Comparison of ENCODE assay signal across 13 cellular contexts in genomic region chr12:54374555-54375257, GRCh38. TPM values are rescaled to one million over a fixed set of nuclear protein-coding genes. Genes with fewer than 3 reads are reported as not detected.
DNase-seq lines count a peak whose midpoint lies in the region; ATAC-seq, FAIRE-seq and TF ChIP-seq lines count a peak whose summit lies in the region.
"Had no signal": no experiment of that assay in that cellular context is flagged by ENCODE, and none has a peak within 500 bp of the region (broad histone marks: within the 10 kb centered on the region; RNA-seq: fewer than 3 reads in every experiment).

No MANE protein-coding gene starts in this region.

- BruUV-seq in K562 (replicated peaks; lab: Mats Ljungman, UMichigan) (no TSS peak), Caco-2 (replicated peaks; lab: Mats Ljungman, UMichigan) (no TSS peak)

- H3K4me3 ChIP-seq in K562 (no peak overlapping the region), Caco-2 (ENCODE audit: low read depth, low read length) (no peak overlapping the region)

- H3K27me3 ChIP-seq in K562 (ENCODE audit: control insufficient read depth in 2 of 2, insufficient read depth in 2 of 2, low read length in 2 of 2) (no peaks in the 10 kb centered on the region), Caco-2 (replicated peaks; ENCODE audit: control insufficient read depth, insufficient read depth, low read length) (no peaks in the 10 kb centered on the region)

- H3K36me3 Mint-ChIP-seq in CD14-positive monocyte (peaks cover 85 to 93% of the 10 kb centered on the region in 2 donors), osteocyte (ENCODE audit: unreplicated experiment) (no peaks in the 10 kb centered on the region), Caco-2 (ENCODE audit: insufficient read depth, unreplicated experiment) (peaks cover 8% of the 10 kb centered on the region)
- H3K36me3 Mint-ChIP-seq: activated CD8-positive, alpha-beta memory T cell treated with anti-CD3 and anti-CD28 coated beads, Interleukin-2, amount 10 ng/mL, durations not matched to agents 7 days and 5 days had no signal

- intact Hi-C loops in CD14-positive monocyte (cut with micrococcal nuclease) (loop anchor here in 1 of 2 donors (5.0 kb wide), 2 partner anchors 37 to 82 kb away; no protein-coding TSS in a partner anchor), K562 (cut with micrococcal nuclease) (no loop called here), Caco-2 (cut with micrococcal nuclease; ENCODE audit: unreplicated experiment) (no loop called here)

- peaks cover 12% of the 10 kb centered on the region for H4K20me1 ChIP-seq in K562 (replicated peaks; ENCODE audit: control insufficient read depth, insufficient read depth, low read length)

- DNase-seq in CD14-positive monocyte (ENCODE audit: low spot score): no peak
- DNase-seq in NCI-H146 treated with DMSO at 0.1 percent for 48 hours (lab: John Stamatoyannopoulos, UW; ENCODE audit: unreplicated experiment): peak; percentile 23
- no peak for DNase-seq in K562 (ENCODE audit: extremely low read depth in 1 of 4, low spot score in 3 of 4)
- no peak for DNase-seq in osteocyte (ENCODE audit: extremely low spot score, unreplicated experiment)
- no peak for DNase-seq in iPS-NIHi7 (ENCODE audit: extremely low spot score)
- no peak for DNase-seq in Caco-2
- no peak for DNase-seq in HuH-7.5 (ENCODE audit: low spot score)
- DNase-seq: activated CD8-positive, alpha-beta memory T cell treated with anti-CD3 and anti-CD28 coated beads, Interleukin-2, amount 10 ng/mL, durations not matched to agents 7 days and 5 days; naive B cell; stimulated activated naive CD4-positive, alpha-beta T cell had no signal

- H3K4me1 Mint-ChIP-seq in CD14-positive monocyte: peaks cover 70% of the 10 kb centered on the region
- peaks cover 87% of the 10 kb centered on the region for H3K4me1 Mint-ChIP-seq in osteocyte (ENCODE audit: unreplicated experiment)
- H3K4me1 Mint-ChIP-seq in Caco-2 (ENCODE audit: low read depth, unreplicated experiment): no peaks in the 10 kb centered on the region

- H3K27ac ChIP-seq in K562 (ENCODE audit: extremely low read depth, low read depth, low read length): no peak overlapping the region; the same call in 2 of the 3 replicates

- CTCF ChIA-PET in K562 (lab: Yijun Ruan, JAX; ENCODE audit: low intra/inter-chr PET ratio) (no interaction called here), Caco-2 (lab: Charles Lee) (interaction anchor here (0.6 kb wide), 1 partner anchor 16 kb away, joined by 3 read pairs; no protein-coding TSS in a partner anchor)

- H3K9me3 ChIP-seq in K562 (replicated peaks; ENCODE audit: control insufficient read depth, insufficient read depth, low read depth, low read length) (no peaks in the 10 kb centered on the region), Caco-2 (no peaks in the 10 kb centered on the region)

- WGBS in K562 (ENCODE audit: insufficient coverage, low coverage, missing lambda C conversion rate): 57% methylated on average over 2 of the region's 2 CpGs

- H3K9me1 ChIP-seq in K562 (ENCODE audit: control insufficient read depth, insufficient read depth, low read length): peaks cover 8% of the 10 kb centered on the region

- peaks cover 52 to 53% of the 10 kb centered on the region in 2 experiments for H3K4me1 ChIP-seq in K562 (replicated peaks in 1 of 2; ENCODE audit: control insufficient read depth in 2 of 2, insufficient read depth in 2 of 2, low read length in 2 of 2)
- no peaks in the 10 kb centered on the region for H3K4me1 ChIP-seq in Caco-2

- H3K27me3 Mint-ChIP-seq in CD14-positive monocyte (ENCODE audit: low read depth in 3 of 3) (peaks cover 0 to 4% (median 0%) of the 10 kb centered on the region in 3 donors), osteocyte (ENCODE audit: unreplicated experiment) (no peaks in the 10 kb centered on the region), Caco-2 (ENCODE audit: insufficient read depth, unreplicated experiment) (no peaks in the 10 kb centered on the region)
- H3K27me3 Mint-ChIP-seq: naive B cell had no signal

- TF ChIP-seq CTCF in CD14-positive monocyte (IDR thresholded peaks at IDR 0.05) (no peak), K562 (IDR thresholded peaks at IDR 0.05 in 2 of 3, conservative IDR thresholded peaks at IDR 0.05 in 1 of 3; ENCODE audit: insufficient read depth in 2 of 3, low read depth in 1 of 3, low read length in 3 of 3) (no peak), osteocyte (IDR thresholded peaks at IDR 0.05) (no peak), Caco-2 (IDR thresholded peaks at IDR 0.05; ENCODE audit: insufficient read depth in 1 of 2, low read depth in 1 of 2, low read length in 1 of 2, severe bottlenecking in 1 of 2, unreplicated experiment in 1 of 2) (no peak)

- in situ Hi-C loops in K562 (cut with MboI): no loop called here

- H3K9ac ChIP-seq in K562 (ENCODE audit: insufficient read depth in 1 of 2, low read depth in 2 of 2, low read length in 2 of 2): peak overlapping the region in 1 of 2 experiments; percentile 78; a peak in 1 of 4 replicates

- H3K36me3 ChIP-seq in K562 (ENCODE audit: control insufficient read depth, insufficient read depth, low read length) (peaks cover 86% of the 10 kb centered on the region), Caco-2 (ENCODE audit: control insufficient read depth, insufficient read depth, low read length) (no peaks in the 10 kb centered on the region)

- H3K79me2 ChIP-seq in K562 (ENCODE audit: control insufficient read depth, insufficient read depth, low read length): peaks cover 40% of the 10 kb centered on the region

- H3K9me3 Mint-ChIP-seq in CD14-positive monocyte (no peaks in the 10 kb centered on the region), osteocyte (ENCODE audit: unreplicated experiment) (no peaks in the 10 kb centered on the region), Caco-2 (ENCODE audit: unreplicated experiment) (no peaks in the 10 kb centered on the region)
- H3K9me3 Mint-ChIP-seq: naive B cell had no signal

- H3K27ac Mint-ChIP-seq in CD14-positive monocyte (peak overlapping the region in 5 of 7 donors; percentile 17 to 60 (median 27)), osteocyte (ENCODE audit: unreplicated experiment) (peak overlapping the region; percentile 87), Caco-2 (ENCODE audit: unreplicated experiment) (no peak overlapping the region)
- H3K27ac Mint-ChIP-seq: activated CD8-positive, alpha-beta memory T cell treated with anti-CD3 and anti-CD28 coated beads, Interleukin-2, amount 10 ng/mL, durations not matched to agents 7 days and 5 days had no signal

- H3K4me2 ChIP-seq in K562 (ENCODE audit: insufficient read depth, low read length): 0 out of 2 replicates have a peak overlapping the region, but pooled peaks have one; percentile 11

- ATAC-seq in K562 (no peak), HG03095 (IDR thresholded peaks at IDR 0.05; ENCODE audit: unreplicated experiment) (no peak)
- ATAC-seq: activated CD8-positive, alpha-beta memory T cell treated with anti-CD3 and anti-CD28 coated beads, Interleukin-2, amount 10 ng/mL, durations not matched to agents 7 days and 5 days had no signal

- no peak for FAIRE-seq in K562 (lab: Jason Lieb, UNC)
- FAIRE-seq: TTC549 had no signal

- H3K4me3 Mint-ChIP-seq in CD14-positive monocyte (no peak overlapping the region), osteocyte (ENCODE audit: unreplicated experiment) (peak overlapping the region; percentile 14), Caco-2 (ENCODE audit: unreplicated experiment) (no peak overlapping the region)
- H3K4me3 Mint-ChIP-seq: activated CD8-positive, alpha-beta memory T cell treated with anti-CD3 and anti-CD28 coated beads, Interleukin-2, amount 10 ng/mL, durations not matched to agents 7 days and 5 days; naive B cell had no signal

- no peak for TF ChIP-seq RAD21 in K562 (CRISPR knock-in tag; conservative IDR thresholded peaks at IDR 0.05 in 1 of 2, IDR thresholded peaks at IDR 0.05 in 1 of 2)

- POLR2A ChIA-PET in K562 (lab: Yijun Ruan, JAX): no interaction called here
- POLR2A ChIA-PET in Caco-2 (lab: Charles Lee): no interaction called here

- no peak overlapping the region for H2AFZ ChIP-seq in K562 (ENCODE audit: low read depth, low read length)

- TF ChIP-seq POLR2A in K562 (conservative IDR thresholded peaks at IDR 0.05): no peak

- TF ChIP-seq EP300 in K562 (IDR thresholded peaks at IDR 0.05; ENCODE audit: low read length): no peak

RNA-seq across cellular contexts. Expression of gene ZNF385A, which starts 9.8 kb away (rescaled TPM):
- polyA plus RNA-seq in CD14-positive monocyte (10 to 100 TPM; 53.9 to 78.3 TPM), K562 (2011; rRNA removed) (7.7 and 15.6 TPM in 2 replicates), K562 (2014; fragmentation: Illumina TruSeq; extraction: Trizol) (65.7 and 88.2 TPM in 2 replicates), K562 (2014; fragmentation: Nextera tagmentation; extraction: Ambion mirVana) (1 to 10 TPM; 1.0 TPM), K562 (2014; rRNA removed) (30.3 and 34.6 TPM in 2 replicates)
- 8.1 and 25.0 TPM in 2 replicates for total RNA-seq in K562 (2011; cell fraction: chromatin; rRNA removed; ENCODE audit: low replicate concordance)
- 9.7 and 11.1 TPM in 2 replicates for total RNA-seq in K562 (2011; cell fraction: nucleolus; rRNA removed)
- total RNA-seq in K562 (2011; cell fraction: nucleoplasm; rRNA removed): 9.7 and 11.8 TPM in 2 replicates
- total RNA-seq in K562 (2014; rRNA removed) (15.9 and 17.7 TPM in 2 replicates), K562 (2014; rRNA removed; fragmentation: Illumina TruSeq; extraction: Trizol) (3.5 and 3.7 TPM in 2 replicates), K562 (2015; rRNA removed; fragmentation: Illumina TruSeq; extraction: Trizol) (5.9 and 8.7 TPM in 2 replicates), K562 (2021) (96.5 and 111 TPM in 2 replicates), osteocyte (12.3 and 12.7 TPM in 2 replicates), Caco-2 (2022) (8.4 and 9.4 TPM in 2 replicates)
- 11.8 and 25.5 TPM in 2 replicates for polyA plus RNA-seq in K562 (2011; cell fraction: cytosol; rRNA removed)
- polyA plus RNA-seq in K562 (2011; cell fraction: nucleus; rRNA removed): 15.0 and 32.1 TPM in 2 replicates
- 35.9 and 43.9 TPM in 2 replicates for polyA plus RNA-seq in K562 (2012)
- 4.7 and 6.3 TPM in 2 replicates for polyA minus RNA-seq in K562 (2011; rRNA and poly(A)+ RNA removed)
- polyA minus RNA-seq in K562 (2011; cell fraction: cytosol; rRNA and poly(A)+ RNA removed): 31.2 and 48.8 TPM in 2 replicates
- polyA minus RNA-seq in K562 (2011; cell fraction: nucleus; rRNA and poly(A)+ RNA removed): 6.7 and 8.1 TPM in 2 replicates

RNA-seq across cellular contexts. Expression of gene GPR84, which starts 10.4 kb away (rescaled TPM):
- 1 to 10 TPM; 2.4 to 5.6 TPM for polyA plus RNA-seq in CD14-positive monocyte
- total RNA-seq in K562 (2011; cell fraction: chromatin; rRNA removed; ENCODE audit: low replicate concordance): 0.48 and 1.8 TPM in 2 replicates
- 0.13 and 0.17 TPM in 2 replicates for total RNA-seq in K562 (2011; cell fraction: nucleolus; rRNA removed)
- total RNA-seq in K562 (2011; cell fraction: nucleoplasm; rRNA removed): 0.44 and 0.69 TPM in 2 replicates
- total RNA-seq in K562 (2014; rRNA removed): 0.16 TPM in 1 of 2 replicates, not detected in the other
- 0.11 TPM in 1 of 2 replicates, not detected in the other for total RNA-seq in K562 (2014; rRNA removed; fragmentation: Illumina TruSeq; extraction: Trizol)
- not detected in 2 replicates for total RNA-seq in K562 (2015; rRNA removed; fragmentation: Illumina TruSeq; extraction: Trizol)
- total RNA-seq in K562 (2021): not detected in 2 replicates
- polyA plus RNA-seq in K562 (2011; rRNA removed): 0.16 TPM in 1 of 2 replicates, not detected in the other
- polyA plus RNA-seq in K562 (2011; cell fraction: cytosol; rRNA removed): not detected in 2 replicates
- 0.25 and 0.44 TPM in 2 replicates for polyA plus RNA-seq in K562 (2011; cell fraction: nucleus; rRNA removed)
- polyA plus RNA-seq in K562 (2012): 0.07 and 0.47 TPM in 2 replicates
- 0.10 TPM in 1 of 2 replicates, not detected in the other for polyA plus RNA-seq in K562 (2014; fragmentation: Illumina TruSeq; extraction: Trizol)
- polyA plus RNA-seq in K562 (2014; fragmentation: Nextera tagmentation; extraction: Ambion mirVana): under 1 TPM; 0.07 to 0.18 TPM
- polyA plus RNA-seq in K562 (2014; rRNA removed): not detected in 2 replicates
- 0.12 TPM in 1 of 2 replicates, not detected in the other for polyA minus RNA-seq in K562 (2011; rRNA and poly(A)+ RNA removed)
- polyA minus RNA-seq in K562 (2011; cell fraction: cytosol; rRNA and poly(A)+ RNA removed): not detected in 2 replicates
- 0.22 TPM in 1 of 2 replicates, not detected in the other for polyA minus RNA-seq in K562 (2011; cell fraction: nucleus; rRNA and poly(A)+ RNA removed)
- not detected in 2 replicates for total RNA-seq in osteocyte
- not detected in 2 replicates for total RNA-seq in Caco-2 (2022)
- total RNA-seq: M059J had no signal

RNA-seq across cellular contexts. Expression of gene ITGA5, which starts 44.4 kb away (rescaled TPM):
- 10 to 100 TPM; 85.5 to 99.4 TPM for polyA plus RNA-seq in CD14-positive monocyte
- total RNA-seq in K562 (2011; cell fraction: chromatin; rRNA removed; ENCODE audit: low replicate concordance): 326 and 672 TPM in 2 replicates
- total RNA-seq in K562 (2011; cell fraction: nucleolus; rRNA removed): 425 and 592 TPM in 2 replicates
- total RNA-seq in K562 (2011; cell fraction: nucleoplasm; rRNA removed): 368 and 393 TPM in 2 replicates
- 47.4 and 59.0 TPM in 2 replicates for total RNA-seq in K562 (2014; rRNA removed)
- total RNA-seq in K562 (2014; rRNA removed; fragmentation: Illumina TruSeq; extraction: Trizol): 41.7 and 49.0 TPM in 2 replicates
- 33.7 and 34.5 TPM in 2 replicates for total RNA-seq in K562 (2015; rRNA removed; fragmentation: Illumina TruSeq; extraction: Trizol)
- 71.0 and 75.2 TPM in 2 replicates for total RNA-seq in K562 (2021)
- polyA plus RNA-seq in K562 (2011; rRNA removed): 55.5 and 114 TPM in 2 replicates
- 44.7 and 52.4 TPM in 2 replicates for polyA plus RNA-seq in K562 (2011; cell fraction: cytosol; rRNA removed)
- 273 and 364 TPM in 2 replicates for polyA plus RNA-seq in K562 (2011; cell fraction: nucleus; rRNA removed)
- 58.8 and 103 TPM in 2 replicates for polyA plus RNA-seq in K562 (2012)
- polyA plus RNA-seq in K562 (2014; fragmentation: Illumina TruSeq; extraction: Trizol): 82.1 and 82.8 TPM in 2 replicates
- 1 to 10 TPM; 9.1 to 9.2 TPM for polyA plus RNA-seq in K562 (2014; fragmentation: Nextera tagmentation; extraction: Ambion mirVana)
- 34.0 and 36.0 TPM in 2 replicates for polyA plus RNA-seq in K562 (2014; rRNA removed)
- polyA minus RNA-seq in K562 (2011; rRNA and poly(A)+ RNA removed): 104 and 113 TPM in 2 replicates
- polyA minus RNA-seq in K562 (2011; cell fraction: cytosol; rRNA and poly(A)+ RNA removed): 72.0 and 119 TPM in 2 replicates
- polyA minus RNA-seq in K562 (2011; cell fraction: nucleus; rRNA and poly(A)+ RNA removed): 150 and 186 TPM in 2 replicates
- 98.4 and 100 TPM in 2 replicates for total RNA-seq in osteocyte
- 17.3 and 22.3 TPM in 2 replicates for total RNA-seq in Caco-2 (2022)

RNA-seq across cellular contexts. Expression of gene COPZ1, which starts 49.8 kb away (rescaled TPM):
- 100 to 1,000 TPM; 176 to 190 TPM for polyA plus RNA-seq in CD14-positive monocyte
- total RNA-seq in K562 (2011; cell fraction: chromatin; rRNA removed; ENCODE audit: low replicate concordance): 92.5 and 126 TPM in 2 replicates
- 75.9 and 83.9 TPM in 2 replicates for total RNA-seq in K562 (2011; cell fraction: nucleolus; rRNA removed)
- 128 and 170 TPM in 2 replicates for total RNA-seq in K562 (2011; cell fraction: nucleoplasm; rRNA removed)
- total RNA-seq in K562 (2014; rRNA removed): 137 and 157 TPM in 2 replicates
- 233 and 284 TPM in 2 replicates for total RNA-seq in K562 (2014; rRNA removed; fragmentation: Illumina TruSeq; extraction: Trizol)
- total RNA-seq in K562 (2015; rRNA removed; fragmentation: Illumina TruSeq; extraction: Trizol): 142 and 156 TPM in 2 replicates
- total RNA-seq in K562 (2021): 187 and 192 TPM in 2 replicates
- 473 and 482 TPM in 2 replicates for polyA plus RNA-seq in K562 (2011; rRNA removed)
- polyA plus RNA-seq in K562 (2011; cell fraction: cytosol; rRNA removed): 231 and 446 TPM in 2 replicates
- polyA plus RNA-seq in K562 (2011; cell fraction: nucleus; rRNA removed): 125 and 220 TPM in 2 replicates
- 265 and 413 TPM in 2 replicates for polyA plus RNA-seq in K562 (2012)
- polyA plus RNA-seq in K562 (2014; fragmentation: Illumina TruSeq; extraction: Trizol): 277 and 293 TPM in 2 replicates
- polyA plus RNA-seq in K562 (2014; fragmentation: Nextera tagmentation; extraction: Ambion mirVana): 100 to 1,000 TPM; 437 to 487 TPM
- 177 and 232 TPM in 2 replicates for polyA plus RNA-seq in K562 (2014; rRNA removed)
- 329 and 369 TPM in 2 replicates for polyA minus RNA-seq in K562 (2011; rRNA and poly(A)+ RNA removed)
- 167 and 216 TPM in 2 replicates for polyA minus RNA-seq in K562 (2011; cell fraction: cytosol; rRNA and poly(A)+ RNA removed)
- 21.7 and 60.2 TPM in 2 replicates for polyA minus RNA-seq in K562 (2011; cell fraction: nucleus; rRNA and poly(A)+ RNA removed)
- 126 and 136 TPM in 2 replicates for total RNA-seq in osteocyte
- total RNA-seq in Caco-2 (2022): 129 and 133 TPM in 2 replicates
